ENCODE assay signal across 1 cellular context in the genomic region with DNA sequence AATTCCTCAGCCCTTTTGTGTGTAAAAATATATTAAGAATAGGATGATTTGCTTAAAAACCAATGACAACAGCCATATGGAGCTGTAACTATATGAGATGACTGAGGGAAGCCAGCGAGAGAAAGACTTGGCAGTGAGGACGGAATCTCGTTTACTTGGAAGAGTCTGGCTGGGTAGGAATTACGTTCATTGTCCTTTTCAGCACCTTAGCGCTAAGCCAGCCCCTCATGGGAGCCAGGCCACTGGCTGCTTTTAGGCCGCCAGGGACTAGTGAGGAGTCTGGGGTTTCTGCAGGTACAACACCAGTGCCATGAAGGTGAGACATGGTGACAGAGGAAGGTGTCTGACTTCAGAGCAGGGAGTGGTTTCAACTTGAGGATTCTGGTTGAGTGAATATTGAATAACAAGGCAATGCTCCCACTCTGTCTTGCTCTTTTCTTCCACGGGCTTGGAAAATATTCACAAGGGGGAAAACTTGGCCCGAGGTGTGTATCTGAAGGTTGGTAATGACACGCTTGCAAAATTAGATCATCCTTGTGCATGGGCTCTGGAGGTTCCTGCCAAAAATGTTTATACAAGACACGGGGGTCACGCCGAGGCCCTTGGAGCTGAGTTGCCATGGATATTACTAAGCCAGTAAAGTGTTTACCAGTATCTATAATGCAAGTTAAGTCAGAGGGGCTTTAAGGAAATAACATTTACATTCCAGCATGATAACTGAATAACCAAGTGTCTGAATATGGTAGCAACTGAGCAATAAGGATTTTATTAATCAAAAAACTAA.
TF ChIP-seq lines count a peak whose summit lies in the region.

No MANE protein-coding gene starts in this region.

TF ChIP-seq in HepG2, 621 proteins besides CTCF, POLR2A, EP300 and RAD21:
- TF ChIP-seq, protein P1, sequence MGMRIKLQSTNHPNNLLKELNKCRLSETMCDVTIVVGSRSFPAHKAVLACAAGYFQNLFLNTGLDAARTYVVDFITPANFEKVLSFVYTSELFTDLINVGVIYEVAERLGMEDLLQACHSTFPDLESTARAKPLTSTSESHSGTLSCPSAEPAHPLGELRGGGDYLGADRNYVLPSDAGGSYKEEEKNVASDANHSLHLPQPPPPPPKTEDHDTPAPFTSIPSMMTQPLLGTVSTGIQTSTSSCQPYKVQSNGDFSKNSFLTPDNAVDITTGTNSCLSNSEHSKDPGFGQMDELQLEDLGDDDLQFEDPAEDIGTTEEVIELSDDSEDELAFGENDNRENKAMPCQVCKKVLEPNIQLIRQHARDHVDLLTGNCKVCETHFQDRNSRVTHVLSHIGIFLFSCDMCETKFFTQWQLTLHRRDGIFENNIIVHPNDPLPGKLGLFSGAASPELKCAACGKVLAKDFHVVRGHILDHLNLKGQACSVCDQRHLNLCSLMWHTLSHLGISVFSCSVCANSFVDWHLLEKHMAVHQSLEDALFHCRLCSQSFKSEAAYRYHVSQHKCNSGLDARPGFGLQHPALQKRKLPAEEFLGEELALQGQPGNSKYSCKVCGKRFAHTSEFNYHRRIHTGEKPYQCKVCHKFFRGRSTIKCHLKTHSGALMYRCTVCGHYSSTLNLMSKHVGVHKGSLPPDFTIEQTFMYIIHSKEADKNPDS (CRISPR knock-in tag; IDR thresholded peaks at IDR 0.05), result no peak
- TF ChIP-seq RBM22 (optimal IDR thresholded peaks at IDR 0.05; ENCODE audit: low read length), result peak; percentile 52
